ENCODE assay signal across 8 cellular contexts in genomic region chr3:184525337-184526157, GRCh38. TPM values are rescaled to one million over a fixed set of nuclear protein-coding genes. Genes with fewer than 3 reads are reported as not detected.
DNase-seq lines count a peak whose midpoint lies in the region; ATAC-seq, FAIRE-seq and TF ChIP-seq lines count a peak whose summit lies in the region.

No MANE protein-coding gene starts in this region.

- no peaks in the 10 kb centered on the region for H3K79me2 ChIP-seq in GM23338 (replicated peaks; ENCODE audit: insufficient read depth)
- H3K79me2 ChIP-seq in endothelial cell of umbilical vein (ENCODE audit: control insufficient read depth, insufficient read depth, low read length): no peaks in the 10 kb centered on the region

- POLR2A ChIA-PET in endothelial cell of umbilical vein (lab: Charles Lee): no interaction called here

- TF ChIP-seq POLR2A in endothelial cell of umbilical vein (IDR thresholded peaks at IDR 0.05; ENCODE audit: low read depth, low read length): no peak

- H3K4me3 Mint-ChIP-seq in GM23338 (peak overlapping the region; percentile 83), naive B cell (peak overlapping the region; percentile 75 to 97 (median 90))

- TF ChIP-seq CTCF in GM23338 (conservative IDR thresholded peaks at IDR 0.05; ENCODE audit: low read depth in 2 of 2): no peak
- TF ChIP-seq CTCF in endothelial cell of umbilical vein (IDR thresholded peaks at IDR 0.05; ENCODE audit: extremely low read depth in 1 of 2, insufficient read depth in 1 of 2, low read depth in 1 of 2, low read length in 2 of 2): no peak

- peaks cover 25% of the 10 kb centered on the region for H3K4me1 Mint-ChIP-seq in GM23338
- peaks cover 4 to 14% (median 5%) of the 10 kb centered on the region in 3 donors for H3K4me1 Mint-ChIP-seq in naive B cell

- H3K27ac Mint-ChIP-seq in GM23338 (peak overlapping the region; percentile 94), naive B cell (peak overlapping the region in 1 of 6 donors; percentile 66)

- dilution Hi-C loops in endothelial cell of umbilical vein (cut with MboI; ENCODE audit: extremely low pct_ligation_motif_present, low sequenced_read_pairs): no loop called here

- H3K4me3 ChIP-seq in GM23338: peak overlapping the region; percentile 65
- H3K4me3 ChIP-seq in endothelial cell of umbilical vein (replicated peaks in 1 of 3; ENCODE audit: insufficient read depth in 1 of 3, low read depth in 1 of 3, low read length in 3 of 3): peak overlapping the region; percentile 10 to 49 (median 47)

- no peaks in the 10 kb centered on the region for H3K9me1 ChIP-seq in endothelial cell of umbilical vein (replicated peaks; ENCODE audit: control insufficient read depth, extremely low read depth, insufficient read depth, low read length)

- H3K36me3 ChIP-seq in GM23338 (ENCODE audit: insufficient read depth): no peaks in the 10 kb centered on the region
- no peaks in the 10 kb centered on the region for H3K36me3 ChIP-seq in endothelial cell of umbilical vein (ENCODE audit: control insufficient read depth in 2 of 2, extremely low read depth in 1 of 2, insufficient read depth in 2 of 2, low read length in 2 of 2)

- H3K36me3 Mint-ChIP-seq in GM23338 (ENCODE audit: low read depth): no peaks in the 10 kb centered on the region
- no peaks in the 10 kb centered on the region for H3K36me3 Mint-ChIP-seq in naive B cell

- H3K27me3 Mint-ChIP-seq in GM23338 (ENCODE audit: insufficient read depth, low read depth, poor library complexity) (peaks cover 8% of the 10 kb centered on the region), naive B cell (peaks cover 33 to 70% (median 57%) of the 10 kb centered on the region in 3 donors)

- BruUV-seq in endothelial cell of umbilical vein (replicated peaks; lab: Mats Ljungman, UMichigan): TSS peak; percentile 61

- no peak for FAIRE-seq in endothelial cell of umbilical vein (lab: Jason Lieb, UNC)

- H3K27ac ChIP-seq in GM23338 (ENCODE audit: low read depth) (peak overlapping the region; percentile 99), endothelial cell of umbilical vein (ENCODE audit: insufficient read depth, low read depth, low read length) (peak overlapping the region; percentile 73)

- no peaks in the 10 kb centered on the region for H3K9me3 ChIP-seq in endothelial cell of umbilical vein (replicated peaks; ENCODE audit: control insufficient read depth, insufficient read depth, low read length)

- peak overlapping the region; percentile 54 for H3K9ac ChIP-seq in endothelial cell of umbilical vein (replicated peaks; ENCODE audit: extremely low read depth, insufficient read depth, low read length)

- intact Hi-C loops in endothelial cell of umbilical vein (cut with micrococcal nuclease): loop anchor here (1.0 kb wide), 1 partner anchor 11 kb away; no protein-coding TSS in a partner anchor

- H3K9me3 Mint-ChIP-seq in GM23338: no peaks in the 10 kb centered on the region; the same call in 2 of the 3 replicates
- no peaks in the 10 kb centered on the region for H3K9me3 Mint-ChIP-seq in naive B cell

- ATAC-seq in GM23338 (peak; percentile 84), SK-N-SH treated with all-trans-retinoic acid at 6 μM for 48 hours (peak; percentile 30), naive B cell (ENCODE audit: low read depth in 2 of 2) (peak; percentile 62 to 64), GM21619 (IDR thresholded peaks at IDR 0.05; ENCODE audit: unreplicated experiment) (no peak), HG03196 (IDR thresholded peaks at IDR 0.05; ENCODE audit: unreplicated experiment) (no peak)

- no peaks in the 10 kb centered on the region for H4K20me1 ChIP-seq in GM23338 (replicated peaks; ENCODE audit: insufficient read depth)
- no peaks in the 10 kb centered on the region for H4K20me1 ChIP-seq in endothelial cell of umbilical vein (replicated peaks; ENCODE audit: control insufficient read depth, extremely low read depth, insufficient read depth, low read length)

- peaks cover 20% of the 10 kb centered on the region; the same call in 1 of the 2 replicates for H3F3A ChIP-seq in GM23338 (replicated peaks; ENCODE audit: low read depth)

- H2AFZ ChIP-seq in GM23338 (peak overlapping the region; percentile 14), endothelial cell of umbilical vein (ENCODE audit: low read depth, low read length) (peak overlapping the region; percentile 90)

- H3K4me1 ChIP-seq in GM23338 (ENCODE audit: insufficient read depth) (peaks cover 18% of the 10 kb centered on the region), endothelial cell of umbilical vein (ENCODE audit: control insufficient read depth, extremely low read depth, insufficient read depth, low read length) (peaks cover 19% of the 10 kb centered on the region)

- no peaks in the 10 kb centered on the region for H3K27me3 ChIP-seq in GM23338 (ENCODE audit: insufficient read depth)
- peaks cover 0 to 6% of the 10 kb centered on the region in 2 experiments for H3K27me3 ChIP-seq in endothelial cell of umbilical vein (ENCODE audit: control insufficient read depth in 2 of 2, insufficient read depth in 2 of 2, low read length in 2 of 2)

- no peaks in the 10 kb centered on the region for H3K9me2 ChIP-seq in GM23338 (ENCODE audit: insufficient read depth)

- H3K4me2 ChIP-seq in GM23338: peak overlapping the region; percentile 90
- H3K4me2 ChIP-seq in endothelial cell of umbilical vein (ENCODE audit: insufficient read depth, low read length): peak overlapping the region; percentile 72

- DNase-seq in GM23338 (ENCODE audit: low spot score) (peak; percentile 97), endothelial cell of umbilical vein (ENCODE audit: low read depth, low spot score) (no peak), naive B cell (no peak), hippocampal formation (lab: John Stamatoyannopoulos, UW) (no peak), NCI-H2029 (lab: John Stamatoyannopoulos, UW) (no peak)

- CTCF ChIA-PET in endothelial cell of umbilical vein (lab: Charles Lee): interaction anchor here (0.6 to 2.0 kb wide), 11 partner anchors 11 to 1700 kb away, joined by 3 to 20 read pairs (median 5); partner anchors contain the start of gene EPHB3

TF ChIP-seq in GM23338, 12 proteins besides CTCF, POLR2A, EP300 and RAD21 (continues in another document):
- TF ChIP-seq ZNF331 (CRISPR knock-in tag; IDR thresholded peaks at IDR 0.05; ENCODE audit: low read depth) (no peak), EZH2phosphoT487 (IDR thresholded peaks at IDR 0.05; ENCODE audit: unreplicated experiment) (no peak), ZNF114 (CRISPR knock-in tag; IDR thresholded peaks at IDR 0.05) (no peak), NANOG (IDR thresholded peaks at IDR 0.05; ENCODE audit: borderline replicate concordance) (no peak), JUNB (IDR thresholded peaks at IDR 0.05; ENCODE audit: unreplicated experiment) (no peak), CREB1 (CRISPR knock-in tag; IDR thresholded peaks at IDR 0.05; ENCODE audit: low read depth) (0 out of 2 replicates have a peak, but pooled peaks have one; percentile 57), EZH2 (IDR thresholded peaks at IDR 0.05; ENCODE audit: low read depth, unreplicated experiment) (no peak), STAT1 (IDR thresholded peaks at IDR 0.05; ENCODE audit: unreplicated experiment) (no peak)

TF ChIP-seq in SK-N-SH treated with all-trans-retinoic acid at 6 μM for 48 hours, 23 proteins besides CTCF, POLR2A, EP300 and RAD21 (continues in another document):
- TF ChIP-seq RARB (CRISPR knock-in tag; IDR thresholded peaks at IDR 0.05) (no peak), ESRRG (CRISPR knock-in tag; IDR thresholded peaks at IDR 0.05) (no peak), SNAI2 (CRISPR knock-in tag; IDR thresholded peaks at IDR 0.05) (no peak), ZFP3 (CRISPR knock-in tag; IDR thresholded peaks at IDR 0.05) (no peak), PPARA (CRISPR knock-in tag; IDR thresholded peaks at IDR 0.05; ENCODE audit: borderline replicate concordance) (no peak), ARNTL (CRISPR knock-in tag; IDR thresholded peaks at IDR 0.05; ENCODE audit: borderline replicate concordance, low read depth) (no peak)

TF ChIP-seq in endothelial cell of umbilical vein, 7 proteins besides CTCF, POLR2A, EP300 and RAD21:
- TF ChIP-seq MAX (IDR thresholded peaks at IDR 0.05; ENCODE audit: insufficient read depth, insufficient read length) (no peak), EZH2 (IDR thresholded peaks at IDR 0.05; ENCODE audit: borderline replicate concordance, low read depth, low read length, severe bottlenecking) (peak; percentile 1)

RNA-seq across cellular contexts. Expression of gene EPHB3, which starts 36.0 kb away (rescaled TPM):
- 1.0 and 2.0 TPM in 2 replicates for total RNA-seq in GM23338 (2014; rRNA removed; shearing (Covaris generic))
- 0.54 and 0.57 TPM in 2 replicates for polyA plus RNA-seq in GM23338 (2016; fragmentation: Nextera tagmentation; extraction: Ambion mirVana)
- total RNA-seq in endothelial cell of umbilical vein: not detected in 2 replicates
- polyA plus RNA-seq in endothelial cell of umbilical vein: 0.01 TPM in 1 of 2 replicates, not detected in the other
- not detected in 2 replicates for polyA plus RNA-seq in endothelial cell of umbilical vein (2011; cell fraction: cytosol; rRNA removed)
- polyA plus RNA-seq in endothelial cell of umbilical vein (2011; cell fraction: nucleus; rRNA removed): not detected in 2 replicates
- not detected in 2 replicates for polyA plus RNA-seq in endothelial cell of umbilical vein (2012)
- polyA minus RNA-seq in endothelial cell of umbilical vein: not detected in 2 replicates
- not detected for polyA minus RNA-seq in endothelial cell of umbilical vein (2011; cell fraction: cytosol; rRNA and poly(A)+ RNA removed)
- polyA minus RNA-seq in endothelial cell of umbilical vein (2011; cell fraction: nucleus; rRNA and poly(A)+ RNA removed): not detected in 2 replicates
- not detected for polyA plus RNA-seq in naive B cell (ENCODE audit: low read depth in 6 of 6)

Comparison
In these comparisons a context has a peak if more than half of its experiments do, and no peak if none do; other contexts are left out.
1. ATAC-seq: peak in GM23338 (single experiment), SK-N-SH treated with all-trans-retinoic acid at 6 μM for 48 hours (single experiment) and naive B cell (2 of 2); none in GM21619 (single experiment) and HG03196 (single experiment).